Comparison of ENCODE assay signal across 17 cellular contexts in the genomic region with DNA sequence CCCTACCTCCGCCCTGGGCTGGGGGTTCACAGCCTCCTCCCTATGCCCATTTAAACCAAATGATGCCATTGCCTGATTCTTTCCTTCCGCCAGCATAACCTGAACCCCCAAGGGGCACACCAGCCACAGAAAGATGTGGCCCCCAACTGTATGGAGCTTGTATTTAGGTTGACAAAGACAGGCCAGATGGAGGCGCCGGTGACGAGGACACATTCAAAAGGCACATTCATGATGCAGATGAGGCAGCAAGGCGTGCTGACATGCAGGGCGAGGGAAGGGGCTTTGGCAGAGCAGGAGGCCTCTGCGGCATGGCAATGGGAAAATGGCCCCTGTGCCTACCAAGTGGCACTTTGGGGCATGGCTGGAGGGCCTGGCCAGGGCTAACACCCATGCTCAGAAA.
DNase-seq lines count a peak whose midpoint lies in the region; ATAC-seq and TF ChIP-seq lines count a peak whose summit lies in the region.
"Had no signal": no experiment of that assay in that cellular context is flagged by ENCODE, and none has a peak within 500 bp of the region (broad histone marks: within the 10 kb centered on the region; RNA-seq: fewer than 3 reads in every experiment).

No MANE protein-coding gene starts in this region.

- CTCF ChIA-PET in OCI-LY7 (lab: Charles Lee; ENCODE audit: unreplicated experiment): no interaction called here

- H2AFZ ChIP-seq in GM23338 (no peak overlapping the region), OCI-LY7 (ENCODE audit: low read length) (no peak overlapping the region), neural progenitor cell (replicated peaks) (no peak overlapping the region)

- H3K4me1 Mint-ChIP-seq in GM23338 (peaks cover 49% of the 10 kb centered on the region), neural progenitor cell (peaks cover 52% of the 10 kb centered on the region)

- H3K27me3 ChIP-seq in GM23338 (ENCODE audit: insufficient read depth) (no peaks in the 10 kb centered on the region), dorsolateral prefrontal cortex (no peaks in the 10 kb centered on the region), neural progenitor cell (no peaks in the 10 kb centered on the region)
- H3K27me3 ChIP-seq: BLaER1 had no signal

- peak overlapping the region; percentile 86 for H3K27ac Mint-ChIP-seq in GM23338
- peak overlapping the region; percentile 20 for H3K27ac Mint-ChIP-seq in neural progenitor cell

- peak; percentile 39 for DNase-seq in GM23338 (ENCODE audit: low spot score)
- DNase-seq in OCI-LY7 (ENCODE audit: low spot score): no peak
- peak in 1 of 10 donors; percentile 66 for DNase-seq in dorsolateral prefrontal cortex
- DNase-seq in neural progenitor cell (ENCODE audit: low spot score): no peak
- no peak for DNase-seq in NCI-H2227 (lab: John Stamatoyannopoulos, UW; ENCODE audit: unreplicated experiment)
- DNase-seq in G401 (ENCODE audit: low spot score): no peak
- DNase-seq in NCI-H2107 (lab: John Stamatoyannopoulos, UW): no peak
- DNase-seq in stimulated activated CD4-positive, alpha-beta T cell treated with anti-CD3 and anti-CD28 coated beads, Interleukin-12 subunit alpha, Interleukin-12 subunit beta, amount 100 ng/mL, for 4 hours: no peak
- DNase-seq: DMS 273 treated with DMSO at 0.1 percent for 48 hours; NCI-H146; NCI-H2081 treated with DMSO at 0.1 percent for 48 hours; NCI-H345; NCI-H526 treated with DMSO at 0.1 percent for 48 hours; NK-92 treated with Interleukin-12 subunit alpha and Interleukin-12 subunit beta, amount 100 ng/mL, for 24 hours; Right ventricle myocardium superior had no signal

- TF ChIP-seq CTCF in GM23338 (conservative IDR thresholded peaks at IDR 0.05; ENCODE audit: low read depth in 2 of 2) (peak in 1 of 2 experiments; percentile 53; a peak in 2 of 4 replicates), OCI-LY7 (conservative IDR thresholded peaks at IDR 0.05; ENCODE audit: low read length) (0 out of 2 replicates have a peak, but pooled peaks have one; percentile 22), dorsolateral prefrontal cortex (IDR thresholded peaks at IDR 0.05 in 54 of 56, conservative IDR thresholded peaks at IDR 0.05 in 2 of 56; ENCODE audit: low read depth in 1 of 56, partially characterized antibody in 56 of 56) (peak in 27 of 56 donors; percentile 7 to 60 (median 20)), neural progenitor cell (IDR thresholded peaks at IDR 0.05) (no peak)

- H3K27ac ChIP-seq in GM23338 (ENCODE audit: low read depth): no peak overlapping the region
- H3K27ac ChIP-seq in OCI-LY7 (ENCODE audit: low read depth, low read length, poor library complexity, severe bottlenecking): no peak overlapping the region
- H3K27ac ChIP-seq in dorsolateral prefrontal cortex: peak overlapping the region in 30 of 59 donors; percentile 4 to 87 (median 34)
- H3K27ac ChIP-seq in neural progenitor cell: no peak overlapping the region
- H3K27ac ChIP-seq: BLaER1 had no signal

- H3K9me2 ChIP-seq in GM23338 (ENCODE audit: insufficient read depth) (no peaks in the 10 kb centered on the region), OCI-LY7 (ENCODE audit: insufficient read depth, low read length) (no peaks in the 10 kb centered on the region)

- H3K9me3 ChIP-seq in OCI-LY7 (ENCODE audit: low read length): no peaks in the 10 kb centered on the region
- no peaks in the 10 kb centered on the region for H3K9me3 ChIP-seq in neural progenitor cell (ENCODE audit: low read depth)
- H3K9me3 ChIP-seq: BLaER1 had no signal

- intact Hi-C loops in OCI-LY7 (cut with micrococcal nuclease; ENCODE audit: unreplicated experiment): no loop called here
- intact Hi-C loops in dorsolateral prefrontal cortex (cut with DNase I): no loop called here

- no peak for ATAC-seq in GM23338
- ATAC-seq: HCT116 had no signal

- BruUV-seq in OCI-LY7 (replicated peaks; lab: Mats Ljungman, UMichigan): no TSS peak

- H3K4me1 ChIP-seq in GM23338 (ENCODE audit: insufficient read depth): peaks cover 10% of the 10 kb centered on the region; the same call in 1 of the 2 replicates
- no peaks in the 10 kb centered on the region for H3K4me1 ChIP-seq in OCI-LY7 (ENCODE audit: insufficient read depth, low read length, poor library complexity, severe bottlenecking)
- H3K4me1 ChIP-seq in neural progenitor cell: peaks cover 28% of the 10 kb centered on the region

- peaks cover 11% of the 10 kb centered on the region; the same call in 2 of the 3 replicates for H3K36me3 Mint-ChIP-seq in GM23338 (ENCODE audit: low read depth)
- no peaks in the 10 kb centered on the region for H3K36me3 Mint-ChIP-seq in neural progenitor cell

- H3F3A ChIP-seq in GM23338 (replicated peaks; ENCODE audit: low read depth) (no peaks in the 10 kb centered on the region), neural progenitor cell (ENCODE audit: low read depth) (peaks cover 6% of the 10 kb centered on the region)

- H3K79me2 ChIP-seq in GM23338 (replicated peaks; ENCODE audit: insufficient read depth) (peaks cover 34% of the 10 kb centered on the region), OCI-LY7 (ENCODE audit: insufficient read depth, low read depth, low read length) (no peaks in the 10 kb centered on the region), neural progenitor cell (ENCODE audit: low read depth) (no peaks in the 10 kb centered on the region)

- no peak overlapping the region for H3K4me3 ChIP-seq in GM23338
- no peak overlapping the region for H3K4me3 ChIP-seq in OCI-LY7 (ENCODE audit: low read depth, low read length, poor library complexity, severe bottlenecking)
- H3K4me3 ChIP-seq in dorsolateral prefrontal cortex: no peak overlapping the region
- H3K4me3 ChIP-seq in neural progenitor cell: no peak overlapping the region
- H3K4me3 ChIP-seq: BLaER1 had no signal

- in situ Hi-C loops in G401 (cut with HindIII; ENCODE audit: low sequenced_read_pairs): no loop called here

- no peak overlapping the region for H3K9ac ChIP-seq in neural progenitor cell
- H3K9ac ChIP-seq: BLaER1 had no signal

- H3K9me3 Mint-ChIP-seq in GM23338 (no peaks in the 10 kb centered on the region), neural progenitor cell (no peaks in the 10 kb centered on the region)

- H3K4me3 Mint-ChIP-seq in GM23338 (no peak overlapping the region), neural progenitor cell (no peak overlapping the region)

- H4K20me1 ChIP-seq in GM23338 (replicated peaks; ENCODE audit: insufficient read depth): no peaks in the 10 kb centered on the region; the same call in none of the 2 replicates
- no peaks in the 10 kb centered on the region for H4K20me1 ChIP-seq in OCI-LY7 (ENCODE audit: insufficient read depth, low read length)
- H4K20me1 ChIP-seq in neural progenitor cell (ENCODE audit: low read depth): peaks cover 56% of the 10 kb centered on the region

- H3K27me3 Mint-ChIP-seq in GM23338 (ENCODE audit: insufficient read depth, low read depth, poor library complexity): peaks cover 18% of the 10 kb centered on the region
- H3K27me3 Mint-ChIP-seq in neural progenitor cell (ENCODE audit: insufficient read depth, low read depth): peaks cover 6% of the 10 kb centered on the region

- POLR2A ChIA-PET in OCI-LY7 (lab: Charles Lee): no interaction called here

- no peak overlapping the region for H3K4me2 ChIP-seq in GM23338
- H3K4me2 ChIP-seq in OCI-LY7 (ENCODE audit: low read length): no peak overlapping the region
- no peak overlapping the region for H3K4me2 ChIP-seq in neural progenitor cell
- H3K4me2 ChIP-seq: BLaER1 had no signal

- no peaks in the 10 kb centered on the region for H3K36me3 ChIP-seq in GM23338 (ENCODE audit: insufficient read depth)
- peaks cover 2% of the 10 kb centered on the region; the same call in 1 of the 2 replicates for H3K36me3 ChIP-seq in OCI-LY7 (ENCODE audit: insufficient read depth, low read length)
- no peaks in the 10 kb centered on the region for H3K36me3 ChIP-seq in neural progenitor cell

TF ChIP-seq in GM23338, 12 proteins besides CTCF, POLR2A, EP300 and RAD21 (continues in another document):
- TF ChIP-seq EZH2phosphoT487 (IDR thresholded peaks at IDR 0.05; ENCODE audit: unreplicated experiment) (no peak), ZNF114 (CRISPR knock-in tag; IDR thresholded peaks at IDR 0.05) (no peak), NANOG (IDR thresholded peaks at IDR 0.05; ENCODE audit: borderline replicate concordance) (no peak), ZNF331 (CRISPR knock-in tag; IDR thresholded peaks at IDR 0.05; ENCODE audit: low read depth) (no peak), EZH2 (IDR thresholded peaks at IDR 0.05; ENCODE audit: low read depth, unreplicated experiment) (no peak)
- TF ChIP-seq, protein P1, sequence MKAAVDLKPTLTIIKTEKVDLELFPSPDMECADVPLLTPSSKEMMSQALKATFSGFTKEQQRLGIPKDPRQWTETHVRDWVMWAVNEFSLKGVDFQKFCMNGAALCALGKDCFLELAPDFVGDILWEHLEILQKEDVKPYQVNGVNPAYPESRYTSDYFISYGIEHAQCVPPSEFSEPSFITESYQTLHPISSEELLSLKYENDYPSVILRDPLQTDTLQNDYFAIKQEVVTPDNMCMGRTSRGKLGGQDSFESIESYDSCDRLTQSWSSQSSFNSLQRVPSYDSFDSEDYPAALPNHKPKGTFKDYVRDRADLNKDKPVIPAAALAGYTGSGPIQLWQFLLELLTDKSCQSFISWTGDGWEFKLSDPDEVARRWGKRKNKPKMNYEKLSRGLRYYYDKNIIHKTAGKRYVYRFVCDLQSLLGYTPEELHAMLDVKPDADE (IDR thresholded peaks at IDR 0.05): no peak

Comparison
In these comparisons a context has a peak if more than half of its experiments do, and no peak if none do; other contexts are left out.
1. H3K27ac ChIP-seq: peak in dorsolateral prefrontal cortex (30 of 59); none in GM23338 (single experiment), OCI-LY7 (single experiment) and neural progenitor cell (single experiment).